Comparison of ENCODE assay signal across 11 cellular contexts in genomic region chr19:21256722-21257121, GRCh38.
DNase-seq lines count a peak whose midpoint lies in the region; ATAC-seq, FAIRE-seq and TF ChIP-seq lines count a peak whose summit lies in the region.
"Had no signal": no experiment of that assay in that cellular context is flagged by ENCODE, and none has a peak within 500 bp of the region (broad histone marks: within the 10 kb centered on the region; RNA-seq: fewer than 3 reads in every experiment).

No MANE protein-coding gene starts in this region.

- no peaks in the 10 kb centered on the region for H3K9me3 ChIP-seq in A549
- H3K9me3 ChIP-seq: SJSA1 had no signal

- H3K4me3 ChIP-seq in A549 = no peak overlapping the region
- H3K4me3 ChIP-seq: SJSA1 had no signal

- POLR2A ChIA-PET in A549 (lab: Yijun Ruan, JAX) = no interaction called here

- peak; percentile 64 for TF ChIP-seq CTCF in A549 (IDR thresholded peaks at IDR 0.05)
- peak; percentile 60 for TF ChIP-seq CTCF in foreskin keratinocyte (conservative IDR thresholded peaks at IDR 0.05)

- DNase-seq in A549 (ENCODE audit: low read depth in 1 of 2, low spot score in 1 of 2) = peak; percentile 20 to 68
- peak; percentile 2 for DNase-seq in GM19240 (ENCODE audit: insufficient read length, low spot score)
- peak; percentile 6 for DNase-seq in RPMI7951 (ENCODE audit: low read depth)
- DNase-seq in foreskin keratinocyte = peak; percentile 8 to 28
- DNase-seq in SHP77 treated with DMSO at 0.1 percent for 48 hours (lab: John Stamatoyannopoulos, UW) = no peak
- DNase-seq in NCI-H524 treated with DMSO at 0.1 percent for 48 hours (lab: John Stamatoyannopoulos, UW) = no peak
- DNase-seq in GOT3 (lab: John Stamatoyannopoulos, UW) = no peak
- DNase-seq: DMS153 had no signal

- H3K27me3 ChIP-seq in foreskin keratinocyte = no peaks in the 10 kb centered on the region
- H3K27me3 ChIP-seq: SJSA1 had no signal

- peak; percentile 56 to 62; a peak in 4 of 5 replicates for TF ChIP-seq RAD21 in A549 (conservative IDR thresholded peaks at IDR 0.05 in 1 of 2, IDR thresholded peaks at IDR 0.05 in 1 of 2)

- H3K4me1 ChIP-seq in A549 (no peaks in the 10 kb centered on the region), foreskin keratinocyte (no peaks in the 10 kb centered on the region)
- H3K4me1 ChIP-seq: SJSA1 had no signal

- TF ChIP-seq POLR2A in A549 (IDR thresholded peaks at IDR 0.05; ENCODE audit: low read length) = no peak

- ATAC-seq in A549 = peak; percentile 74 to 89; a peak in 5 of 6 replicates
- no peak for ATAC-seq in foreskin keratinocyte
- no peak for ATAC-seq in HG03378 (IDR thresholded peaks at IDR 0.05; ENCODE audit: unreplicated experiment)

- WGBS in A549 (ENCODE audit: missing lambda C conversion rate) = 8% methylated on average over 1 of the region's 1 CpG

- TF ChIP-seq EP300 in A549 (IDR thresholded peaks at IDR 0.05) = no peak

- FAIRE-seq in A549 (lab: Jason Lieb, UNC) = peak; percentile 32
- FAIRE-seq: endometrium had no signal

- H3K27ac ChIP-seq in A549 (no peak overlapping the region), foreskin keratinocyte (no peak overlapping the region)
- H3K27ac ChIP-seq: SJSA1 had no signal

- H3K4me2 ChIP-seq in A549 = no peak overlapping the region

- CTCF ChIA-PET in A549 (lab: Yijun Ruan, JAX) = interaction anchor here (1.4 kb wide), 1 partner anchor 15 kb away, joined by 4 read pairs; no protein-coding TSS in a partner anchor

TF ChIP-seq in A549, 52 proteins besides CTCF, POLR2A, EP300 and RAD21:
- TF ChIP-seq SMC3 (IDR thresholded peaks at IDR 0.05) (peak; percentile 49), EHMT2 (IDR thresholded peaks at IDR 0.05; ENCODE audit: low read depth) (no peak)

Comparison
In these comparisons a context has a peak if more than half of its experiments do, and no peak if none do; other contexts are left out.
1. ATAC-seq: peak in A549 (2 of 2); none in foreskin keratinocyte (single experiment) and HG03378 (single experiment).
2. DNase-seq: peak in A549 (2 of 2), GM19240 (single experiment), RPMI7951 (single experiment) and foreskin keratinocyte (2 of 2); none in SHP77 treated with DMSO at 0.1 percent for 48 hours (single experiment), NCI-H524 treated with DMSO at 0.1 percent for 48 hours (single experiment) and GOT3 (single experiment).